In the genomic region with DNA sequence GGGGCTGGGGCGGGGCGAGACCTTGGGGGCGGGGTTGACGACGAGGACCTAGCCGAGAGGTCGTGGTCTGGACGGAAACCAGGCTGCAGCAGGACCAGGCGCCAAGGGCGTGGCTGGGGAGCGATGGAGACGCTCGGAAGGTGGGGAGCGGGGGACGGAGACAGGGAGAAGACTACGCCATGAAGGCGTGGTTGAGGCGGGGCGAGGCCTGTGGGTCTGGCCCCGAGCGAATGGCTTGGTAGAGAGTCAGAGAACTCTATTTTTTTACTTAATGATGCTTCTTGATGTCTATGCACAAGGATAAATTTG, we compare ENCODE assay signal across 8 cellular contexts. TPM values are rescaled to one million over a fixed set of nuclear protein-coding genes. Genes with fewer than 3 reads are reported as not detected.
DNase-seq lines count a peak whose midpoint lies in the region; ATAC-seq and TF ChIP-seq lines count a peak whose summit lies in the region.

No MANE protein-coding gene starts in this region.

- H3K27ac ChIP-seq in neutrophil = peak overlapping the region; percentile 96
- no peak overlapping the region for H3K27ac ChIP-seq in mesendoderm (ENCODE audit: low read depth, low read length)

- H3K27ac Mint-ChIP-seq in dendritic cell treated with granulocyte-macrophage colony-stimulating factor and Interleukin-4, amounts not matched to agents 40 ng/mL and 50 ng/mL, for 4 days = peak overlapping the region; percentile 97

- no peak overlapping the region for H2AK5ac ChIP-seq in mesendoderm (ENCODE audit: low read length)

- DNase-seq in Caki2 (ENCODE audit: low read depth) = peak; percentile 88
- DNase-seq in NB4 (ENCODE audit: low read depth) = no peak
- no peak for DNase-seq in sciatic nerve (ENCODE audit: low spot score)
- no peak for DNase-seq in mesendoderm
- no peak for DNase-seq in NCI-H2029 (lab: John Stamatoyannopoulos, UW)

- H3K18ac ChIP-seq in mesendoderm (ENCODE audit: low read length) = no peak overlapping the region

- no peak overlapping the region for H3K23ac ChIP-seq in mesendoderm (ENCODE audit: low read length)

- intact Hi-C loops in dendritic cell treated with granulocyte-macrophage colony-stimulating factor and Interleukin-4, amounts not matched to agents 40 ng/mL and 50 ng/mL, for 4 days (cut with micrococcal nuclease) = loop anchor here (1.0 to 5.0 kb wide), 4 partner anchors 8 to 987 kb away; partner anchors contain the start of genes MBD3L1, UBL5 and ZNF558
- intact Hi-C loops in sciatic nerve (cut with DNase I) = no loop called here

- peak; percentile 44 for TF ChIP-seq POLR2A in NB4 (IDR thresholded peaks at IDR 0.05; ENCODE audit: extremely low read depth, insufficient read length)

- no peak overlapping the region for H3K4me2 ChIP-seq in mesendoderm (ENCODE audit: low read length)

- peaks cover 48% of the 10 kb centered on the region for H3K36me3 Mint-ChIP-seq in dendritic cell treated with granulocyte-macrophage colony-stimulating factor and Interleukin-4, amounts not matched to agents 40 ng/mL and 50 ng/mL, for 4 days (ENCODE audit: low read depth)

- H3K27me3 Mint-ChIP-seq in dendritic cell treated with granulocyte-macrophage colony-stimulating factor and Interleukin-4, amounts not matched to agents 40 ng/mL and 50 ng/mL, for 4 days = no peaks in the 10 kb centered on the region

- H3K9me3 ChIP-seq in neutrophil = no peaks in the 10 kb centered on the region

- H4K8ac ChIP-seq in mesendoderm (ENCODE audit: low read depth, low read length) = no peak overlapping the region

- H3K4me3 Mint-ChIP-seq in dendritic cell treated with granulocyte-macrophage colony-stimulating factor and Interleukin-4, amounts not matched to agents 40 ng/mL and 50 ng/mL, for 4 days = peak overlapping the region; percentile 59

- H3K4me3 ChIP-seq in NB4 (ENCODE audit: low read depth, low read length) (peak overlapping the region; percentile 55), neutrophil (ENCODE audit: low read depth in 1 of 2, low read length in 1 of 2) (peak overlapping the region; percentile 61 to 96), mesendoderm (ENCODE audit: low read length) (no peak overlapping the region)

- no peak overlapping the region for H3K9ac ChIP-seq in mesendoderm (ENCODE audit: low read length)

- no peaks in the 10 kb centered on the region for H3K27me3 ChIP-seq in neutrophil
- H3K27me3 ChIP-seq in mesendoderm (ENCODE audit: insufficient read depth, low read length, poor library complexity) = no peaks in the 10 kb centered on the region

- peaks cover 17 to 18% of the 10 kb centered on the region in 2 experiments for H3K4me1 ChIP-seq in neutrophil (ENCODE audit: control insufficient read depth in 1 of 2, insufficient read depth in 1 of 2, low read depth in 1 of 2, low read length in 1 of 2)
- no peaks in the 10 kb centered on the region for H3K4me1 ChIP-seq in mesendoderm (ENCODE audit: control insufficient read depth, low read depth, low read length)

- H2BK120ac ChIP-seq in mesendoderm (ENCODE audit: low read depth, low read length) = no peak overlapping the region

- no peak for TF ChIP-seq CTCF in NB4 (IDR thresholded peaks at IDR 0.05; ENCODE audit: low read depth, low read length)
- no peak for TF ChIP-seq CTCF in neutrophil (IDR thresholded peaks at IDR 0.05)

- WGBS in mesendoderm (ENCODE audit: extremely low coverage, insufficient coverage, low lambda C conversion rate) = no CpG with 5 or more reads among the region's 21 CpGs

- H3K56ac ChIP-seq in mesendoderm (ENCODE audit: low read length) = no peak overlapping the region

- H3K4ac ChIP-seq in mesendoderm (ENCODE audit: low read depth, low read length) = no peak overlapping the region

- ATAC-seq in GM18519 (IDR thresholded peaks at IDR 0.05; ENCODE audit: low FRiP score, unreplicated experiment) = no peak
- no peak for ATAC-seq in sciatic nerve

- H3K79me2 ChIP-seq in mesendoderm (ENCODE audit: control insufficient read depth, insufficient read depth, low read length) = peaks cover 19% of the 10 kb centered on the region

- H3K36me3 ChIP-seq in neutrophil (no peaks in the 10 kb centered on the region), mesendoderm (ENCODE audit: control insufficient read depth, insufficient read depth, low read length) (no peaks in the 10 kb centered on the region)

- H4K5ac ChIP-seq in mesendoderm (ENCODE audit: low read length) = no peak overlapping the region

- H3K9me3 Mint-ChIP-seq in dendritic cell treated with granulocyte-macrophage colony-stimulating factor and Interleukin-4, amounts not matched to agents 40 ng/mL and 50 ng/mL, for 4 days = peaks cover 11% of the 10 kb centered on the region

- H2BK5ac ChIP-seq in mesendoderm (ENCODE audit: low read length) = no peak overlapping the region

- in situ Hi-C loops in Caki2 (cut with HindIII; ENCODE audit: low pct_unique_long_range_greater_than_20kb, low sequenced_read_pairs) = no loop called here

- H3K79me1 ChIP-seq in mesendoderm (ENCODE audit: low read length) = peaks cover 8% of the 10 kb centered on the region

- H3K4me1 Mint-ChIP-seq in dendritic cell treated with granulocyte-macrophage colony-stimulating factor and Interleukin-4, amounts not matched to agents 40 ng/mL and 50 ng/mL, for 4 days (ENCODE audit: low read depth) = peaks cover 30% of the 10 kb centered on the region

- no peak overlapping the region for H2BK15ac ChIP-seq in mesendoderm (replicated peaks; ENCODE audit: low read depth)

RNA-seq across cellular contexts. Expression of gene FBXL12, which starts 0.7 kb away (rescaled TPM):
- 8.3 and 15.5 TPM in 2 replicates for total RNA-seq in Caki2 (2014; rRNA removed; shearing (Covaris generic); ENCODE audit: low replicate concordance)
- total RNA-seq in sciatic nerve = 24.9 TPM
- polyA plus RNA-seq in mesendoderm (2013, experiment 1 of 2) = 22.9 TPM
- polyA plus RNA-seq in mesendoderm (2013, experiment 2 of 2) = 23.8 TPM

RNA-seq across cellular contexts. Expression of gene UBL5, which starts 8.2 kb away (rescaled TPM):
- 255 and 266 TPM in 2 replicates for total RNA-seq in Caki2 (2014; rRNA removed; shearing (Covaris generic); ENCODE audit: low replicate concordance)
- 206 TPM for total RNA-seq in sciatic nerve
- 348 TPM for polyA plus RNA-seq in mesendoderm (2013, experiment 1 of 2)
- 352 TPM for polyA plus RNA-seq in mesendoderm (2013, experiment 2 of 2)

RNA-seq across cellular contexts. Expression of gene PIN1, which starts 15.6 kb away (rescaled TPM):
- total RNA-seq in Caki2 (2014; rRNA removed; shearing (Covaris generic); ENCODE audit: low replicate concordance) = 114 and 145 TPM in 2 replicates
- 54.6 TPM for total RNA-seq in sciatic nerve
- polyA plus RNA-seq in mesendoderm (2013, experiment 1 of 2) = 58.6 TPM
- 60.9 TPM for polyA plus RNA-seq in mesendoderm (2013, experiment 2 of 2)

RNA-seq across cellular contexts. Expression of gene ZNF846, which starts 51.0 kb away (rescaled TPM):
- total RNA-seq in Caki2 (2014; rRNA removed; shearing (Covaris generic); ENCODE audit: low replicate concordance) = 3.8 and 33.3 TPM in 2 replicates
- 27.0 TPM for total RNA-seq in sciatic nerve
- 5.3 TPM for polyA plus RNA-seq in mesendoderm (2013, experiment 1 of 2)
- 4.5 TPM for polyA plus RNA-seq in mesendoderm (2013, experiment 2 of 2)
